Comparison of ENCODE assay signal across 8 cellular contexts in genomic region chr4:141636077-141636770, GRCh38. TPM values are rescaled to one million over a fixed set of nuclear protein-coding genes. Genes with fewer than 3 reads are reported as not detected.
DNase-seq lines count a peak whose midpoint lies in the region; ATAC-seq, FAIRE-seq and TF ChIP-seq lines count a peak whose summit lies in the region.

Gene IL15 (plus strand): TSS chr4:141636583. CDS start chr4:141719465, 82,882 bp downstream.

- peak within 1 kb of the TSS; percentile 18; the same call in 1 of the 2 replicates for H3K9ac ChIP-seq in OCI-LY3 (ENCODE audit: low read length)

- FAIRE-seq in frontal cortex (lab: Jason Lieb, UNC) = no peak

- H3K27ac ChIP-seq in OCI-LY3 (ENCODE audit: low read length) (no peak within 1 kb of the TSS), osteoblast (ENCODE audit: low read depth, low read length) (peak within 1 kb of the TSS; percentile 69), transverse colon (peak within 1 kb of the TSS; percentile 88 to 95 (median 90))

- DNase-seq in NCI-H82 (lab: John Stamatoyannopoulos, UW) (peak; percentile 68), NCI-H82 treated with DMSO at 0.1 percent for 48 hours (lab: John Stamatoyannopoulos, UW; ENCODE audit: unreplicated experiment) (no peak), frontal cortex (ENCODE audit: low spot score in 2 of 2) (peak; percentile 35 to 54), osteoblast (ENCODE audit: insufficient read length, low spot score, missing footprints) (peak; percentile 39), transverse colon (peak; percentile 90)
- peak; percentile 89 for DNase-seq in activated effector memory CD4-positive, alpha-beta T cell treated with anti-CD3 and anti-CD28 coated beads, Interleukin-2, amount 50 U/mL, for 16 hours

- no peaks in the 10 kb centered on the region for H3K36me3 ChIP-seq in OCI-LY3 (replicated peaks; ENCODE audit: low read depth, low read length)
- no peaks in the 10 kb centered on the region for H3K36me3 ChIP-seq in osteoblast (ENCODE audit: insufficient read depth, low read length)
- no peaks in the 10 kb centered on the region for H3K36me3 ChIP-seq in transverse colon

- in situ Hi-C loops in transverse colon (cut with MboI; ENCODE audit: low pct_ligation_motif_present in 1 of 4, low pct_unique_long_range_greater_than_20kb in 1 of 4, low sequenced_read_pairs in 3 of 4) = no loop called here

- no peak for TF ChIP-seq EP300 in transverse colon (IDR thresholded peaks at IDR 0.05; ENCODE audit: low read depth)

- intact Hi-C loops in transverse colon (cut with DNase I; ENCODE audit: low total_unique reads) = no loop called here

- 2% methylated on average over 42 of the region's 43 CpGs; no CpG with 5 or more reads in 1 of the 2 donors for WGBS in transverse colon (ENCODE audit: low coverage in 1 of 2), 2 donors

- TF ChIP-seq CTCF in OCI-LY3 (IDR thresholded peaks at IDR 0.05; ENCODE audit: low read depth, low read length) (no peak), osteoblast (IDR thresholded peaks at IDR 0.05; ENCODE audit: extremely low read depth, low read depth, low read length) (no peak), transverse colon (IDR thresholded peaks at IDR 0.05) (peak in 2 of 5 experiments; percentile 2 to 32)

- TF ChIP-seq POLR2A in transverse colon (IDR thresholded peaks at IDR 0.05) = no peak

- H4K20me1 ChIP-seq in OCI-LY3 (ENCODE audit: insufficient read depth, low read length) (no peaks in the 10 kb centered on the region), osteoblast (ENCODE audit: insufficient read depth, low read length) (no peaks in the 10 kb centered on the region)

- H3K4me2 ChIP-seq in OCI-LY3 (ENCODE audit: low read length) (peak within 1 kb of the TSS; percentile 47), osteoblast (ENCODE audit: insufficient read depth, low read length) (peak within 1 kb of the TSS; percentile 76)

- no peaks in the 10 kb centered on the region for H3K79me2 ChIP-seq in OCI-LY3 (ENCODE audit: low read length)
- no peaks in the 10 kb centered on the region for H3K79me2 ChIP-seq in osteoblast (ENCODE audit: insufficient read depth, low read length)

- ATAC-seq in HG02885 (IDR thresholded peaks at IDR 0.05; ENCODE audit: poor library complexity, unreplicated experiment) = peak; percentile 59

- H3K4me1 ChIP-seq in OCI-LY3 (ENCODE audit: low read length) (peaks cover 14% of the 10 kb centered on the region), osteoblast (ENCODE audit: insufficient read depth, low read length) (peaks cover 10% of the 10 kb centered on the region), transverse colon (peaks cover 0 to 20% (median 8%) of the 10 kb centered on the region in 4 donors)

- H3K9me3 ChIP-seq in OCI-LY3 (ENCODE audit: insufficient read depth, low read length) (no peaks in the 10 kb centered on the region), osteoblast (ENCODE audit: low read depth, low read length) (no peaks in the 10 kb centered on the region), transverse colon (no peaks in the 10 kb centered on the region)

- peak within 1 kb of the TSS; percentile 69 for H3K4me3 ChIP-seq in OCI-LY3 (ENCODE audit: low read length)
- peak within 1 kb of the TSS; percentile 88 for H3K4me3 ChIP-seq in osteoblast (ENCODE audit: insufficient read depth, low read length)
- H3K4me3 ChIP-seq in transverse colon = peak within 1 kb of the TSS; percentile 65 to 98 (median 82)

- no peak within 1 kb of the TSS; the same call in 1 of the 2 replicates for H2AFZ ChIP-seq in OCI-LY3 (ENCODE audit: low read depth, low read length)
- peak within 1 kb of the TSS; percentile 94 for H2AFZ ChIP-seq in osteoblast (ENCODE audit: low read length)

- H3K27me3 ChIP-seq in OCI-LY3 (ENCODE audit: low read depth, low read length) (no peaks in the 10 kb centered on the region), osteoblast (ENCODE audit: insufficient read depth, low read length) (no peaks in the 10 kb centered on the region), transverse colon (no peaks in the 10 kb centered on the region)

RNA-seq across cellular contexts. Expression of gene IL15, which starts in this region (rescaled TPM):
- total RNA-seq in frontal cortex (1.2 TPM), osteoblast (3.3 and 4.1 TPM in 2 replicates), transverse colon (10 to 100 TPM in 1 of 4 donors, 1 to 10 TPM in 2, under 1 TPM in 1; 0.75 to 14.0 (median 5.2) TPM)
